In genomic region chr14:93369393-93370266, GRCh38 we compare ENCODE assay signal across 10 cellular contexts. TPM values are rescaled to one million over a fixed set of nuclear protein-coding genes. Genes with fewer than 3 reads are reported as not detected.
DNase-seq lines count a peak whose midpoint lies in the region; ATAC-seq, FAIRE-seq and TF ChIP-seq lines count a peak whose summit lies in the region.
"Had no signal": no experiment of that assay in that cellular context is flagged by ENCODE, and none has a peak within 500 bp of the region (broad histone marks: within the 10 kb centered on the region; RNA-seq: fewer than 3 reads in every experiment).

No MANE protein-coding gene starts in this region.

- H3K9me3 ChIP-seq in HAP-1, result no peaks in the 10 kb centered on the region
- H3K9me3 ChIP-seq: pancreas had no signal

- H3K4me3 ChIP-seq in fibroblast of villous mesenchyme (ENCODE audit: low read depth, low read length) (no peak overlapping the region), HAP-1 (no peak overlapping the region)
- H3K4me3 ChIP-seq: pancreas had no signal

- in situ Hi-C loops in HAP-1 (cut with MboI; ENCODE audit: low sequenced_read_pairs), result no loop called here

- no peaks in the 10 kb centered on the region for H3K36me3 ChIP-seq in HAP-1 (replicated peaks)
- H3K36me3 ChIP-seq: pancreas had no signal

- H3K27me3 ChIP-seq in foreskin keratinocyte (no peaks in the 10 kb centered on the region), HAP-1 (ENCODE audit: low read depth) (no peaks in the 10 kb centered on the region)
- H3K27me3 ChIP-seq: pancreas had no signal

- DNase-seq in GM18507 (ENCODE audit: extremely low spot score, insufficient read length, low read depth) (peak; percentile 17), fibroblast of villous mesenchyme (ENCODE audit: low read depth) (peak; percentile 8), foreskin keratinocyte (no peak), HAP-1 (ENCODE audit: low spot score in 2 of 2) (no peak), activated gamma-delta T cell (lab: John Stamatoyannopoulos, UW) (no peak), AG08395 (ENCODE audit: low spot score) (no peak)
- DNase-seq: NCI-H526, pancreas had no signal

- ATAC-seq in GM21619 (IDR thresholded peaks at IDR 0.05; ENCODE audit: unreplicated experiment) (peak; percentile 88), HG03558 (IDR thresholded peaks at IDR 0.05; ENCODE audit: extremely low read depth, unreplicated experiment) (peak; percentile 67), foreskin keratinocyte (no peak)

- H3K4me1 ChIP-seq in foreskin keratinocyte (no peaks in the 10 kb centered on the region), HAP-1 (no peaks in the 10 kb centered on the region)
- H3K4me1 ChIP-seq: pancreas had no signal

- peak; percentile 98 for FAIRE-seq in GM18507 (lab: Jason Lieb, UNC)
- FAIRE-seq: pancreas had no signal

- TF ChIP-seq CTCF in fibroblast of villous mesenchyme (IDR thresholded peaks at IDR 0.05; ENCODE audit: insufficient read depth, low read depth, low read length), result no peak
- no peak for TF ChIP-seq CTCF in foreskin keratinocyte (conservative IDR thresholded peaks at IDR 0.05)

- no peak overlapping the region for H3K27ac ChIP-seq in foreskin keratinocyte
- H3K27ac ChIP-seq: pancreas had no signal

RNA-seq across cellular contexts. Expression of gene COX8C, which starts 22.6 kb away (rescaled TPM):
- total RNA-seq in fibroblast of villous mesenchyme (not detected in 2 replicates), foreskin keratinocyte (not detected in 2 replicates)
- not detected in 2 replicates for polyA plus RNA-seq in foreskin keratinocyte
- total RNA-seq: pancreas had no signal
- polyA plus RNA-seq: pancreas had no signal

RNA-seq across cellular contexts. Expression of gene BTBD7, which starts 36.8 kb away (rescaled TPM):
- total RNA-seq in fibroblast of villous mesenchyme (29.0 and 35.4 TPM in 2 replicates), foreskin keratinocyte (31.5 and 36.4 TPM in 2 replicates)
- polyA plus RNA-seq in foreskin keratinocyte, result 7.0 and 9.4 TPM in 2 replicates

Comparison
In these comparisons a context has a peak if more than half of its experiments do, and no peak if none do; other contexts are left out.
1. DNase-seq: peak in GM18507 (single experiment) and fibroblast of villous mesenchyme (single experiment); none in foreskin keratinocyte (0 of 2), HAP-1 (0 of 2), activated gamma-delta T cell (single experiment) and AG08395 (single experiment).